1 cellular context compared by ENCODE assay signal in the genomic region with DNA sequence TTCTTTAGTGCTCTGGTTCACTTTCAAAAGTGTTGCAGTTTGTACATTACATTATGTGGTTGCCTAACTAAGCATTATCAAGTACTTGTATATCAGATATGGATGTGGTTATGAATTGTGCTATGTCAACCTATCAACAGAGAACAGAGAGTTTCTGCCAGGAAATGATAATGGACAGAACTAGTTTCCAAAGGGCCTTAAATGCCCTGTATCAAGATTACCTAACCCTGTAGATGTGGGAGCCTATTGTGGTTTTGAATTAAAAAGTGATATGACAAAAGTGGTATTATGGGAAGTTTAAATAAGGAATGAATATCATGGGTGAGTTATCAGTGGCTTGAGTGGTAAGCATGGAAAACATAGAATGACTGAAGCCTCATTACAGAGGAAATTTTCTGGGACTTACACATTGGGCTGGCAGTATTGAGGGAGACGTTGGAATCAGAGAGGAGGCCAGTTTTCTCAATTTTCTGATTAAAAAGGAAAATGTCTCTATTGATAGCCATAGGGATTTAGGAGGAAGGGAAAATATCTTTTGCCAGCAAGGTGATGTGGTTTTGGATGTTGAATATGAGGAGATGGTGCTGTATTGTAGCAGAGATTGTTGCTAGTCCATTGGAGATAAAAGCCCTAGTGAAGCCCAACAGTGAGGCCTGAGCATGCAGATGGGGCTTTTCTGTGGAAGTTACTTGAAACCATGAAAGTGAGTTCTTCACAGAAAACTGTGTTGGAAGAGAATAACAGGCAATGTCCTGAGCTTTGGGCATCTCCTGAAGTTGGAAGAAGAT.
TF ChIP-seq lines count a peak whose summit lies in the region.

No MANE protein-coding gene starts in this region.

TF ChIP-seq in K562, 482 proteins besides CTCF, POLR2A, EP300 and RAD21 (continued from another document and continues in another):
- TF ChIP-seq ILF3 (IDR thresholded peaks at IDR 0.05; ENCODE audit: borderline replicate concordance) = peak; percentile 82; the same call in 1 of the 2 replicates
- peak; percentile 44; the same call in 1 of the 2 replicates for TF ChIP-seq GABPA (tag; conservative IDR thresholded peaks at IDR 0.05; ENCODE audit: low read depth)
- TF ChIP-seq AFF1 (IDR thresholded peaks at IDR 0.05; ENCODE audit: low read depth in 1 of 2, partially characterized antibody in 2 of 2) = peak in 1 of 2 experiments; percentile 89
- TF ChIP-seq, protein P1, sequence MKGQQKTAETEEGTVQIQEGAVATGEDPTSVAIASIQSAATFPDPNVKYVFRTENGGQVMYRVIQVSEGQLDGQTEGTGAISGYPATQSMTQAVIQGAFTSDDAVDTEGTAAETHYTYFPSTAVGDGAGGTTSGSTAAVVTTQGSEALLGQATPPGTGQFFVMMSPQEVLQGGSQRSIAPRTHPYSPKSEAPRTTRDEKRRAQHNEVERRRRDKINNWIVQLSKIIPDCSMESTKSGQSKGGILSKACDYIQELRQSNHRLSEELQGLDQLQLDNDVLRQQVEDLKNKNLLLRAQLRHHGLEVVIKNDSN (CRISPR knock-in tag; IDR thresholded peaks at IDR 0.05) = no peak
- TF ChIP-seq NR2C1 (IDR thresholded peaks at IDR 0.05) = no peak
- TF ChIP-seq NR2C1 (tag; IDR thresholded peaks at IDR 0.05) = 0 out of 2 replicates have a peak, but pooled peaks have one; percentile 16
- peak; percentile 60 for TF ChIP-seq ZNF316 (IDR thresholded peaks at IDR 0.05)
- TF ChIP-seq RCOR1 (IDR thresholded peaks at IDR 0.05; ENCODE audit: borderline replicate concordance in 1 of 2, low read depth in 2 of 2, low read length in 2 of 2) = peak in 1 of 2 experiments; percentile 93; a peak in 2 of 4 replicates
- TF ChIP-seq NFIC (IDR thresholded peaks at IDR 0.05) = peak; percentile 86
- peak; percentile 99 for TF ChIP-seq SOX6 (IDR thresholded peaks at IDR 0.05)
- TF ChIP-seq ZNF766 (CRISPR knock-in tag; conservative IDR thresholded peaks at IDR 0.05) = peak; percentile 93
- peak; percentile 44 for TF ChIP-seq PKNOX1 (IDR thresholded peaks at IDR 0.05)
- peak; percentile 42 for TF ChIP-seq BRD9 (IDR thresholded peaks at IDR 0.05; ENCODE audit: low read depth, partially characterized antibody)
- TF ChIP-seq ZNF395 (CRISPR knock-in tag; IDR thresholded peaks at IDR 0.05) = peak; percentile 78
- TF ChIP-seq MYC (IDR thresholded peaks at IDR 0.05; ENCODE audit: low read depth, low read length) = 0 out of 2 replicates have a peak, but pooled peaks have one; percentile 11
- TF ChIP-seq MYC (CRISPR knock-in tag; IDR thresholded peaks at IDR 0.05; ENCODE audit: borderline replicate concordance, low read depth) = no peak
- TF ChIP-seq RBBP5 (IDR thresholded peaks at IDR 0.05; ENCODE audit: borderline replicate concordance, insufficient read depth, low read length, poor library complexity, severe bottlenecking) = no peak
- peak; percentile 40; the same call in 1 of the 2 replicates for TF ChIP-seq RAD51 (IDR thresholded peaks at IDR 0.05; ENCODE audit: borderline replicate concordance, low read depth)
- 0 out of 4 replicates have a peak, but pooled peaks of 1 of the 2 experiments have one; percentile 37 for TF ChIP-seq ETV6 (IDR thresholded peaks at IDR 0.05; ENCODE audit: borderline replicate concordance in 1 of 2, low read depth in 2 of 2, low read length in 1 of 2)
- no peak for TF ChIP-seq ETV6 (CRISPR knock-in tag; IDR thresholded peaks at IDR 0.05; ENCODE audit: borderline replicate concordance)
- peak; percentile 90 for TF ChIP-seq GATA2 (CRISPR knock-in tag; IDR thresholded peaks at IDR 0.05)
- no peak for TF ChIP-seq ZSCAN29 (IDR thresholded peaks at IDR 0.05)
- TF ChIP-seq ZBTB8A (IDR thresholded peaks at IDR 0.05; ENCODE audit: partially characterized antibody) = no peak
- TF ChIP-seq, protein P2, sequence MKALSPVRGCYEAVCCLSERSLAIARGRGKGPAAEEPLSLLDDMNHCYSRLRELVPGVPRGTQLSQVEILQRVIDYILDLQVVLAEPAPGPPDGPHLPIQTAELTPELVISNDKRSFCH (CRISPR knock-in tag; IDR thresholded peaks at IDR 0.05) = no peak
- TF ChIP-seq, protein P2 (tag; IDR thresholded peaks at IDR 0.05) = peak; percentile 48; the same call in 1 of the 2 replicates
- TF ChIP-seq NR4A1 (CRISPR knock-in tag; IDR thresholded peaks at IDR 0.05) = no peak
- peak; percentile 75; the same call in 1 of the 2 replicates for TF ChIP-seq NR4A1 (tag; IDR thresholded peaks at IDR 0.05)
- no peak for TF ChIP-seq ZNF75A (CRISPR knock-in tag; IDR thresholded peaks at IDR 0.05)
- TF ChIP-seq FOXM1 (IDR thresholded peaks at IDR 0.05; ENCODE audit: low read depth) = peak; percentile 96
- no peak for TF ChIP-seq FOXM1 (CRISPR knock-in tag; IDR thresholded peaks at IDR 0.05; ENCODE audit: low read depth)
- TF ChIP-seq NCOA2 (IDR thresholded peaks at IDR 0.05; ENCODE audit: partially characterized antibody in 2 of 2) = peak; percentile 65 to 81
- peak; percentile 68; the same call in 1 of the 2 replicates for TF ChIP-seq THRA (IDR thresholded peaks at IDR 0.05)
- peak; percentile 77; the same call in 1 of the 2 replicates for TF ChIP-seq MBD2 (IDR thresholded peaks at IDR 0.05; ENCODE audit: borderline replicate concordance, low read depth)
- TF ChIP-seq CCAR2 (IDR thresholded peaks at IDR 0.05; ENCODE audit: low read depth, low read length) = no peak
- peak; percentile 29; the same call in 1 of the 2 replicates for TF ChIP-seq TCF7 (IDR thresholded peaks at IDR 0.05; ENCODE audit: borderline replicate concordance)
- TF ChIP-seq KHSRP (IDR thresholded peaks at IDR 0.05) = peak; percentile 84
- no peak for TF ChIP-seq PBX2 (CRISPR knock-in tag; IDR thresholded peaks at IDR 0.05; ENCODE audit: low read depth)
- peak; percentile 72 for TF ChIP-seq PBX2 (tag; conservative IDR thresholded peaks at IDR 0.05; ENCODE audit: low read depth)
- peak in 1 of 2 experiments; percentile 87; a peak in 2 of 4 replicates for TF ChIP-seq TEAD1 (CRISPR knock-in tag; IDR thresholded peaks at IDR 0.05)
- peak; percentile 86 for TF ChIP-seq ZNF311 (CRISPR knock-in tag; IDR thresholded peaks at IDR 0.05)
- peak; percentile 46; the same call in 1 of the 2 replicates for TF ChIP-seq BACH1 (tag; IDR thresholded peaks at IDR 0.05)
- no peak for TF ChIP-seq CHD1 (IDR thresholded peaks at IDR 0.05; ENCODE audit: low read length)
- TF ChIP-seq, protein P3, sequence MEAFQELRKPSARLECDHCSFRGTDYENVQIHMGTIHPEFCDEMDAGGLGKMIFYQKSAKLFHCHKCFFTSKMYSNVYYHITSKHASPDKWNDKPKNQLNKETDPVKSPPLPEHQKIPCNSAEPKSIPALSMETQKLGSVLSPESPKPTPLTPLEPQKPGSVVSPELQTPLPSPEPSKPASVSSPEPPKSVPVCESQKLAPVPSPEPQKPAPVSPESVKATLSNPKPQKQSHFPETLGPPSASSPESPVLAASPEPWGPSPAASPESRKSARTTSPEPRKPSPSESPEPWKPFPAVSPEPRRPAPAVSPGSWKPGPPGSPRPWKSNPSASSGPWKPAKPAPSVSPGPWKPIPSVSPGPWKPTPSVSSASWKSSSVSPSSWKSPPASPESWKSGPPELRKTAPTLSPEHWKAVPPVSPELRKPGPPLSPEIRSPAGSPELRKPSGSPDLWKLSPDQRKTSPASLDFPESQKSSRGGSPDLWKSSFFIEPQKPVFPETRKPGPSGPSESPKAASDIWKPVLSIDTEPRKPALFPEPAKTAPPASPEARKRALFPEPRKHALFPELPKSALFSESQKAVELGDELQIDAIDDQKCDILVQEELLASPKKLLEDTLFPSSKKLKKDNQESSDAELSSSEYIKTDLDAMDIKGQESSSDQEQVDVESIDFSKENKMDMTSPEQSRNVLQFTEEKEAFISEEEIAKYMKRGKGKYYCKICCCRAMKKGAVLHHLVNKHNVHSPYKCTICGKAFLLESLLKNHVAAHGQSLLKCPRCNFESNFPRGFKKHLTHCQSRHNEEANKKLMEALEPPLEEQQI (IDR thresholded peaks at IDR 0.05) = peak; percentile 92
- no peak for TF ChIP-seq ZNF124 (CRISPR knock-in tag; IDR thresholded peaks at IDR 0.05)
- peak in 1 of 2 experiments; percentile 72; a peak in 2 of 4 replicates for TF ChIP-seq ZNF639 (CRISPR knock-in tag; conservative IDR thresholded peaks at IDR 0.05 in 1 of 2, IDR thresholded peaks at IDR 0.05 in 1 of 2)
- peak; percentile 84 for TF ChIP-seq FOSL1 (tag; conservative IDR thresholded peaks at IDR 0.05)
- TF ChIP-seq ETS2 (tag; IDR thresholded peaks at IDR 0.05; ENCODE audit: borderline replicate concordance, poor library complexity, severe bottlenecking) = no peak
